Comparison of ENCODE assay signal across 1 cellular context in genomic region chr16:70395345-70395901, GRCh38.
TF ChIP-seq lines count a peak whose summit lies in the region.

No MANE protein-coding gene starts in this region.

TF ChIP-seq in GM23338, 12 proteins besides CTCF, POLR2A, EP300 and RAD21:
- TF ChIP-seq ETS1 (IDR thresholded peaks at IDR 0.05) (no peak), STAT1 (IDR thresholded peaks at IDR 0.05; ENCODE audit: unreplicated experiment) (no peak), EZH2 (IDR thresholded peaks at IDR 0.05; ENCODE audit: low read depth, unreplicated experiment) (no peak), REST (IDR thresholded peaks at IDR 0.05; ENCODE audit: unreplicated experiment) (no peak)
TF ChIP-seq in GM23338: peak in this region for 0.
